Comparison of ENCODE assay signal across 31 cellular contexts in genomic region chr1:41144285-41144684, GRCh38.
"Had no signal": no experiment of that assay in that cellular context is flagged by ENCODE, and none has a peak within 500 bp of the region (broad histone marks: within the 10 kb centered on the region; RNA-seq: fewer than 3 reads in every experiment).

No MANE protein-coding gene starts in this region.

- H3K4me3 ChIP-seq: adrenal gland, body of pancreas, esophagus muscularis mucosa, gastroesophageal sphincter had no signal

- FAIRE-seq: colon had no signal

- H3K4me1 ChIP-seq: adrenal gland, body of pancreas, esophagus muscularis mucosa, foreskin keratinocyte, gastroesophageal sphincter had no signal

- DNase-seq: activated B cell treated with CpG ODN at 0.5 μM for 24 hours; activated CD4-positive, alpha-beta T cell treated with anti-CD3 and anti-CD28 coated beads for 48 hours; activated CD4-positive, alpha-beta T cell treated with anti-CD3 and anti-CD28 coated beads, Interleukin-2, amount 50 U/mL, for 1 hour; activated CD4-positive, alpha-beta T cell treated with anti-CD3 and anti-CD28 coated beads, Interleukin-2, amount 50 U/mL, for 48 hours; activated CD8-positive, alpha-beta memory T cell treated with anti-CD3 and anti-CD28 coated beads for 24 hours; activated CD8-positive, alpha-beta T cell treated with anti-CD3 and anti-CD28 coated beads for 36 hours; activated effector memory CD4-positive, alpha-beta T cell treated with anti-CD3 and anti-CD28 coated beads, Interleukin-2, amount 50 U/mL, for 16 hours; activated naive CD4-positive, alpha-beta T cell treated with anti-CD3 and anti-CD28 coated beads for 36 hours; activated naive CD8-positive, alpha-beta T cell treated with anti-CD3 and anti-CD28 coated beads for 36 hours; activated naive CD8-positive, alpha-beta T cell treated with anti-CD3 and anti-CD28 coated beads, Interleukin-2, amount 50 U/mL, for 24 hours; activated T-cell treated with anti-CD3 and anti-CD28 coated beads, Interleukin-2, amount 50 U/mL, for 1 hour; activated T-cell treated with anti-CD3 and anti-CD28 coated beads, Interleukin-2, amount 50 U/mL, for 48 hours; adrenal gland; amygdala; aorta; body of pancreas; caudate nucleus; cortex of kidney; dermis blood vessel endothelial cell; effector CD4-positive, alpha-beta T cell; effector memory CD8-positive, alpha-beta T cell; erythroblast; foreskin keratinocyte; head of caudate nucleus; T-helper 1 cell; T-helper 17 cell; T1000; WERI-Rb-1 had no signal

- H3K27ac ChIP-seq: adrenal gland, body of pancreas, esophagus muscularis mucosa, foreskin keratinocyte, gastroesophageal sphincter, WERI-Rb-1 had no signal
